1 cellular context compared by ENCODE assay signal in genomic region chr19:14136509-14137281, GRCh38.
A peak's percentile ranks its signal among the peaks of the same experiment; 100 is the strongest.
TF ChIP-seq lines count a peak whose summit lies in the region.

Gene ASF1B (minus strand): TSS chr19:14136589. CDS start chr19:14136456, 133 bp downstream.

TF ChIP-seq in K562, 482 proteins besides CTCF, POLR2A, EP300 and RAD21 (continued from another document and continues in another):
- TF ChIP-seq CEBPZ (IDR thresholded peaks at IDR 0.05; ENCODE audit: borderline replicate concordance, low read depth, low read length) = peak; percentile 69; the same call in 1 of the 2 replicates
- TF ChIP-seq ZNF318 (IDR thresholded peaks at IDR 0.05; ENCODE audit: borderline replicate concordance in 1 of 2, low read depth in 1 of 2) = no peak
- no peak; the same call in 1 of the 2 replicates for TF ChIP-seq FOXP1 (CRISPR knock-in tag; IDR thresholded peaks at IDR 0.05)
- no peak for TF ChIP-seq POLR3A (IDR thresholded peaks at IDR 0.05; ENCODE audit: borderline replicate concordance, extremely low read depth, insufficient read depth, insufficient read length)
- peak; percentile 71 for TF ChIP-seq CREM (IDR thresholded peaks at IDR 0.05; ENCODE audit: low read depth)
- TF ChIP-seq RFX5 (IDR thresholded peaks at IDR 0.05; ENCODE audit: low read depth, low read length) = peak; percentile 72
- TF ChIP-seq HDAC3 (IDR thresholded peaks at IDR 0.05; ENCODE audit: borderline replicate concordance, partially characterized antibody) = no peak
- no peak for TF ChIP-seq ZNF212 (CRISPR knock-in tag; IDR thresholded peaks at IDR 0.05)
- TF ChIP-seq MEIS2 (IDR thresholded peaks at IDR 0.05; ENCODE audit: partially characterized antibody) = peak; percentile 95
- no peak for TF ChIP-seq ZNF445 (CRISPR knock-in tag; IDR thresholded peaks at IDR 0.05; ENCODE audit: low read depth)
- TF ChIP-seq GATAD2B (IDR thresholded peaks at IDR 0.05; ENCODE audit: borderline replicate concordance) = no peak
- no peak for TF ChIP-seq EZH2 (IDR thresholded peaks at IDR 0.05; ENCODE audit: borderline replicate concordance, low read depth, low read length)
- peak; percentile 3; the same call in 1 of the 2 replicates for TF ChIP-seq ZFX (CRISPR knock-in tag; IDR thresholded peaks at IDR 0.05)
- TF ChIP-seq ZNF407 (IDR thresholded peaks at IDR 0.05; ENCODE audit: low read depth) = no peak
- TF ChIP-seq ASH1L (IDR thresholded peaks at IDR 0.05; ENCODE audit: borderline replicate concordance, low read depth, partially characterized antibody) = peak; percentile 92
- no peak for TF ChIP-seq ZBTB2 (IDR thresholded peaks at IDR 0.05)
- peak; percentile 93 for TF ChIP-seq E2F8 (IDR thresholded peaks at IDR 0.05; ENCODE audit: low read depth, partially characterized antibody)
- no peak for TF ChIP-seq ZBTB5 (IDR thresholded peaks at IDR 0.05)
- TF ChIP-seq ZBTB9 (CRISPR knock-in tag; IDR thresholded peaks at IDR 0.05) = no peak
- no peak for TF ChIP-seq ZBTB8A (IDR thresholded peaks at IDR 0.05; ENCODE audit: partially characterized antibody)
- no peak; the same call in 1 of the 2 replicates for TF ChIP-seq ZZZ3 (IDR thresholded peaks at IDR 0.05)
- TF ChIP-seq ZNF311 (CRISPR knock-in tag; IDR thresholded peaks at IDR 0.05) = no peak
- no peak for TF ChIP-seq ILF3 (IDR thresholded peaks at IDR 0.05; ENCODE audit: borderline replicate concordance)
